ENCODE assay signal across 8 cellular contexts in the genomic region with DNA sequence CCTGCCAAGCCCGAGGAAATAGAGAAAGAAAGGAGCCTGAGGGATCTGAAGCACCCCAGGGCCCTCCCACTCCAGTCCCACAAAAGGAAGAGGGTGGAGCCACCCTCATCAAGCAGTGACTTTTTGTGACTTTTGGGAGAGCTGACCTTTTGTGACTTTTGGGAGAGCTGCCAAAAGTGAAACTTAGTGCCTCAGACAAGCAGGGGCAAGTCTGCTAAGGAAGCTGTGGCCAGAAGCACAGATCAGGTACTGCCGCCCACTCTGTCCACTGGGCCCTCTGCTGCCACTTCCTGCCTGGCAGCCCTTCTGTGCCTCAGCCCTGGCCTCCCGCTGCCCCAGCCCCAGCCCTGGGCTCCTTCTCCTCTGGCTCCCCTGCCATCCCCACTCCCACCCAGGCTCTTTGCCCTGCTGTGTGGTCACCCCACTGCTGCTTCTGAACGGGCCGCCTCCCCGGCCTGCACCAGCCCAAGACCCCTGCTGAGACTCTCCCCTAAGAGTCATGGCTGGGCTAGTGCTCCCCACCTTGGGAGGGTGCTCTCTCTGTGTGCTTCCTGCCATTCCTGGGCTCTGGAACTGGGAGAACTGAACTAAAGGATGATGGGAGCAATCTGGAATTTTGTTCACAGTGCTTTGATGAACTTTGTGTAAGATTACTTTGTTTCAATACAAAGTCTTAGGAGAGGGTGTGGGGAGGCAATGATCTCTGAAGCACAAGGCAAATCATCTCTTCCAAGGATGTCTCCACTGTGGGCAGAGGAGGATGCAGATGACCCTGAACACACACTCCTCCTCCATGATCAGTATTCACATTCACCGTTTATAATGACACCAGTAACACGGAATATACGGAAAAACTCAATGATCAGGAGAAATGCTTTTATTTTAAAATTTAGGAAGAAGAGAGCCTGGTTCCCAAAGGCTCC. TPM values are rescaled to one million over a fixed set of nuclear protein-coding genes. Genes with fewer than 3 reads are reported as not detected.
DNase-seq lines count a peak whose midpoint lies in the region; ATAC-seq and TF ChIP-seq lines count a peak whose summit lies in the region.

A gene (plus strand): TSS at position 147 of the 923 bp plus-strand sequence. CDS start 3,035 bp downstream, outside the sequence.

- peak within 1 kb of the TSS; percentile 64 for H3K4me3 Mint-ChIP-seq in activated T-cell treated with anti-CD3 and anti-CD28 coated beads, Interleukin-2, amount 50 U/mL, for 24 hours

- peak within 1 kb of the TSS; percentile 89 for H3K27ac Mint-ChIP-seq in activated T-cell treated with anti-CD3 and anti-CD28 coated beads, Interleukin-2, amount 50 U/mL, for 24 hours

- peak; percentile 51 for DNase-seq in activated T-cell treated with anti-CD3 and anti-CD28 coated beads, Interleukin-2, amount 50 U/mL, for 24 hours
- no peak for DNase-seq in activated T-cell treated with anti-CD3 and anti-CD28 coated beads for 4 hours
- no peak for DNase-seq in RWPE2 (ENCODE audit: low spot score)
- DNase-seq in epithelial cell of prostate (ENCODE audit: low read depth, low spot score), result peak; percentile 36
- peak; percentile 62 for DNase-seq in sigmoid colon
- DNase-seq in NCI-H187 treated with DMSO at 0.1 percent for 48 hours (lab: John Stamatoyannopoulos, UW), result no peak

- H3K27ac ChIP-seq in RWPE2 (ENCODE audit: poor library complexity, severe bottlenecking) (peak within 1 kb of the TSS; percentile 77), epithelial cell of prostate (peak within 1 kb of the TSS; percentile 81), sigmoid colon (no peak within 1 kb of the TSS)

- no peaks in the 10 kb centered on the region for H3K36me3 Mint-ChIP-seq in activated T-cell treated with anti-CD3 and anti-CD28 coated beads, Interleukin-2, amount 50 U/mL, for 24 hours (ENCODE audit: low read depth)

- no peaks in the 10 kb centered on the region for H3K9me3 Mint-ChIP-seq in activated T-cell treated with anti-CD3 and anti-CD28 coated beads, Interleukin-2, amount 50 U/mL, for 24 hours

- intact Hi-C loops in sigmoid colon (cut with DNase I), result no loop called here

- no peak for TF ChIP-seq CTCF in RWPE2 (IDR thresholded peaks at IDR 0.05; ENCODE audit: poor library complexity, severe bottlenecking)
- no peak for TF ChIP-seq CTCF in sigmoid colon (IDR thresholded peaks at IDR 0.05)

- ATAC-seq in RWPE2 (ENCODE audit: low read depth) (peak; percentile 90), HG03469 (IDR thresholded peaks at IDR 0.05; ENCODE audit: unreplicated experiment) (no peak), GM21515 (IDR thresholded peaks at IDR 0.05; ENCODE audit: unreplicated experiment) (no peak)

- H3K27me3 ChIP-seq in RWPE2 (ENCODE audit: insufficient read depth, poor library complexity, severe bottlenecking) (no peaks in the 10 kb centered on the region), sigmoid colon (peaks cover 0 to 3% (median 0%) of the 10 kb centered on the region in 3 donors)

- H3K4me1 Mint-ChIP-seq in activated T-cell treated with anti-CD3 and anti-CD28 coated beads, Interleukin-2, amount 50 U/mL, for 24 hours (ENCODE audit: low read depth), result peaks cover 79% of the 10 kb centered on the region

- WGBS in sigmoid colon, 2 donors, result 62 to 77% methylated on average over 9 of the region's 9 CpGs

- no peaks in the 10 kb centered on the region for H3K36me3 ChIP-seq in RWPE2 (ENCODE audit: low read depth)
- H3K36me3 ChIP-seq in sigmoid colon, result no peaks in the 10 kb centered on the region

- H3K27me3 Mint-ChIP-seq in activated T-cell treated with anti-CD3 and anti-CD28 coated beads, Interleukin-2, amount 50 U/mL, for 24 hours, result no peaks in the 10 kb centered on the region

- H3K4me3 ChIP-seq in RWPE2 (ENCODE audit: severe bottlenecking), result no peak within 1 kb of the TSS
- no peak within 1 kb of the TSS for H3K4me3 ChIP-seq in sigmoid colon

- no peak for TF ChIP-seq POLR2A in sigmoid colon (IDR thresholded peaks at IDR 0.05)

- H3K9me3 ChIP-seq in RWPE2 (ENCODE audit: severe bottlenecking), result no peaks in the 10 kb centered on the region
- H3K9me3 ChIP-seq in sigmoid colon, result no peaks in the 10 kb centered on the region

- no peak for TF ChIP-seq EP300 in sigmoid colon (IDR thresholded peaks at IDR 0.05)

- H3K4me1 ChIP-seq in RWPE2 (ENCODE audit: insufficient read depth, poor library complexity, severe bottlenecking) (peaks cover 20% of the 10 kb centered on the region), sigmoid colon (no peaks in the 10 kb centered on the region)

RNA-seq across cellular contexts. Expression of the gene that starts here (rescaled TPM):
- total RNA-seq in sigmoid colon, result not detected
- 1 to 10 TPM in 1 of 3 donors, not detected in 2; 1.5 TPM for polyA plus RNA-seq in sigmoid colon

Comparison
In these comparisons a context has a peak if more than half of its experiments do, and no peak if none do; other contexts are left out.
1. DNase-seq: peak in activated T-cell treated with anti-CD3 and anti-CD28 coated beads, Interleukin-2, amount 50 U/mL, for 24 hours (single experiment), epithelial cell of prostate (single experiment) and sigmoid colon (single experiment); none in activated T-cell treated with anti-CD3 and anti-CD28 coated beads for 4 hours (single experiment), RWPE2 (single experiment) and NCI-H187 treated with DMSO at 0.1 percent for 48 hours (single experiment).
2. H3K27ac ChIP-seq: peak in RWPE2 (single experiment) and epithelial cell of prostate (single experiment); none in sigmoid colon (0 of 4).